In genomic region chr1:44029260-44029910, GRCh38 we compare ENCODE assay signal across 8 cellular contexts. TPM values are rescaled to one million over a fixed set of nuclear protein-coding genes. Genes with fewer than 3 reads are reported as not detected.
DNase-seq lines count a peak whose midpoint lies in the region; ATAC-seq and FAIRE-seq lines count a peak whose summit lies in the region.

No MANE protein-coding gene starts in this region.

- H3K4me3 Mint-ChIP-seq in CD8-positive, alpha-beta memory T cell = peak overlapping the region; percentile 75 to 98 (median 92)
- peak overlapping the region; percentile 88 for H3K4me3 Mint-ChIP-seq in activated naive CD8-positive, alpha-beta T cell treated with anti-CD3 and anti-CD28 coated beads, Interleukin-2, amount 50 U/mL, for 24 hours
- H3K4me3 Mint-ChIP-seq in stimulated activated naive CD8-positive, alpha-beta T cell treated with anti-CD3 and anti-CD28 coated beads, Interleukin-15, Interleukin-2, amounts not matched to agents 100 ng/mL and 50 ng/mL, for 24 hours = peak overlapping the region; percentile 92

- H3K36me3 Mint-ChIP-seq in CD8-positive, alpha-beta memory T cell = peaks cover 0 to 2% (median 0%) of the 10 kb centered on the region in 3 donors
- H3K36me3 Mint-ChIP-seq in activated naive CD8-positive, alpha-beta T cell treated with anti-CD3 and anti-CD28 coated beads, Interleukin-2, amount 50 U/mL, for 24 hours (ENCODE audit: low read depth) = peaks cover 2% of the 10 kb centered on the region
- H3K36me3 Mint-ChIP-seq in stimulated activated naive CD8-positive, alpha-beta T cell treated with anti-CD3 and anti-CD28 coated beads, Interleukin-15, Interleukin-2, amounts not matched to agents 100 ng/mL and 50 ng/mL, for 24 hours (ENCODE audit: low read depth) = peaks cover 6% of the 10 kb centered on the region

- peak overlapping the region; percentile 81 for H3K4me3 ChIP-seq in CD8-positive, alpha-beta memory T cell (ENCODE audit: low read length)
- H3K4me3 ChIP-seq in iPS-18c (ENCODE audit: insufficient read depth, low read depth, low read length) = peak overlapping the region; percentile 88

- no peak for FAIRE-seq in HTR-8/SVneo (lab: Jason Lieb, UNC)

- H3K27ac ChIP-seq in CD8-positive, alpha-beta memory T cell (ENCODE audit: low read depth, low read length) = peak overlapping the region; percentile 64

- CTCF ChIA-PET in CD8-positive, alpha-beta memory T cell (lab: Charles Lee) = interaction anchor here (1.1 kb wide), 1 partner anchor 24 kb away, joined by 4 read pairs; no protein-coding TSS in a partner anchor

- peaks cover 17 to 37% (median 20%) of the 10 kb centered on the region in 3 donors for H3K4me1 Mint-ChIP-seq in CD8-positive, alpha-beta memory T cell
- peaks cover 16% of the 10 kb centered on the region for H3K4me1 Mint-ChIP-seq in activated naive CD8-positive, alpha-beta T cell treated with anti-CD3 and anti-CD28 coated beads, Interleukin-2, amount 50 U/mL, for 24 hours
- peaks cover 25% of the 10 kb centered on the region for H3K4me1 Mint-ChIP-seq in stimulated activated naive CD8-positive, alpha-beta T cell treated with anti-CD3 and anti-CD28 coated beads, Interleukin-15, Interleukin-2, amounts not matched to agents 100 ng/mL and 50 ng/mL, for 24 hours (ENCODE audit: low read depth)

- peaks cover 8% of the 10 kb centered on the region for H3K4me1 ChIP-seq in CD8-positive, alpha-beta memory T cell (ENCODE audit: insufficient read depth, low read length)

- H3K27me3 ChIP-seq in CD8-positive, alpha-beta memory T cell (ENCODE audit: insufficient read depth, low read length, poor library complexity, severe bottlenecking) = no peaks in the 10 kb centered on the region

- DNase-seq in CD8-positive, alpha-beta memory T cell = peak in 1 of 5 donors; percentile 54
- DNase-seq in HTR-8/SVneo (ENCODE audit: insufficient read length, low spot score) (peak; percentile 45), SW480 (ENCODE audit: low spot score) (no peak), COR-L47 (lab: John Stamatoyannopoulos, UW) (no peak)
- no peak for DNase-seq in activated naive CD8-positive, alpha-beta T cell treated with anti-CD3 and anti-CD28 coated beads, Interleukin-2, amount 50 U/mL, for 24 hours

- POLR2A ChIA-PET in CD8-positive, alpha-beta memory T cell (lab: Charles Lee) = interaction anchor here (0.5 to 2.0 kb wide), 2 partner anchors 54 to 379 kb away, joined by 4 to 8 read pairs; partner anchors contain the start of gene KDM4A

- peaks cover 0 to 5% of the 10 kb centered on the region in 2 donors for H3K27me3 Mint-ChIP-seq in CD8-positive, alpha-beta memory T cell
- no peaks in the 10 kb centered on the region for H3K27me3 Mint-ChIP-seq in activated naive CD8-positive, alpha-beta T cell treated with anti-CD3 and anti-CD28 coated beads, Interleukin-2, amount 50 U/mL, for 24 hours
- no peaks in the 10 kb centered on the region for H3K27me3 Mint-ChIP-seq in stimulated activated naive CD8-positive, alpha-beta T cell treated with anti-CD3 and anti-CD28 coated beads, Interleukin-15, Interleukin-2, amounts not matched to agents 100 ng/mL and 50 ng/mL, for 24 hours

- no peaks in the 10 kb centered on the region for H3K9me3 Mint-ChIP-seq in CD8-positive, alpha-beta memory T cell
- H3K9me3 Mint-ChIP-seq in activated naive CD8-positive, alpha-beta T cell treated with anti-CD3 and anti-CD28 coated beads, Interleukin-2, amount 50 U/mL, for 24 hours = no peaks in the 10 kb centered on the region
- H3K9me3 Mint-ChIP-seq in stimulated activated naive CD8-positive, alpha-beta T cell treated with anti-CD3 and anti-CD28 coated beads, Interleukin-15, Interleukin-2, amounts not matched to agents 100 ng/mL and 50 ng/mL, for 24 hours = no peaks in the 10 kb centered on the region

- peak; percentile 11 for ATAC-seq in GM19463 (IDR thresholded peaks at IDR 0.05; ENCODE audit: unreplicated experiment)
- peak; percentile 57 for ATAC-seq in activated naive CD8-positive, alpha-beta T cell treated with anti-CD3 and anti-CD28 coated beads, Interleukin-2, amount 50 U/mL, for 24 hours

- peak overlapping the region; percentile 77 to 97 (median 95) for H3K27ac Mint-ChIP-seq in CD8-positive, alpha-beta memory T cell
- peak overlapping the region; percentile 90 for H3K27ac Mint-ChIP-seq in activated naive CD8-positive, alpha-beta T cell treated with anti-CD3 and anti-CD28 coated beads, Interleukin-2, amount 50 U/mL, for 24 hours
- peak overlapping the region; percentile 95 for H3K27ac Mint-ChIP-seq in stimulated activated naive CD8-positive, alpha-beta T cell treated with anti-CD3 and anti-CD28 coated beads, Interleukin-15, Interleukin-2, amounts not matched to agents 100 ng/mL and 50 ng/mL, for 24 hours

- H3K9me3 ChIP-seq in CD8-positive, alpha-beta memory T cell (ENCODE audit: low read length) = no peaks in the 10 kb centered on the region
- no peaks in the 10 kb centered on the region for H3K9me3 ChIP-seq in iPS-18c (ENCODE audit: control insufficient read depth, insufficient read depth, low read length)

- H3K36me3 ChIP-seq in CD8-positive, alpha-beta memory T cell (ENCODE audit: insufficient read depth, low read length) = no peaks in the 10 kb centered on the region

RNA-seq across cellular contexts. Expression of gene SLC6A9, which starts 1.9 kb away (rescaled TPM):
- total RNA-seq in CD8-positive, alpha-beta memory T cell = 1 to 10 TPM; 6.8 to 7.3 TPM
- 0.21 TPM for polyA plus RNA-seq in CD8-positive, alpha-beta memory T cell

RNA-seq across cellular contexts. Expression of gene CCDC24, which starts 38.0 kb away (rescaled TPM):
- 1 to 10 TPM; 2.7 to 3.4 TPM for total RNA-seq in CD8-positive, alpha-beta memory T cell
- 0.43 TPM for polyA plus RNA-seq in CD8-positive, alpha-beta memory T cell

RNA-seq across cellular contexts. Expression of gene B4GALT2, which starts 50.4 kb away (rescaled TPM):
- 10 to 100 TPM; 39.7 to 41.7 TPM for total RNA-seq in CD8-positive, alpha-beta memory T cell
- 1.9 TPM for polyA plus RNA-seq in CD8-positive, alpha-beta memory T cell

RNA-seq across cellular contexts. Expression of gene ATP6V0B, which starts 54.6 kb away (rescaled TPM):
- 100 to 1,000 TPM; 184 to 205 TPM for total RNA-seq in CD8-positive, alpha-beta memory T cell
- polyA plus RNA-seq in CD8-positive, alpha-beta memory T cell = 190 TPM

RNA-seq across cellular contexts. Expression of gene DPH2, which starts 59.6 kb away (rescaled TPM):
- total RNA-seq in CD8-positive, alpha-beta memory T cell = 10 to 100 TPM; 85.8 to 94.7 TPM
- 32.9 TPM for polyA plus RNA-seq in CD8-positive, alpha-beta memory T cell
